In the genomic region with DNA sequence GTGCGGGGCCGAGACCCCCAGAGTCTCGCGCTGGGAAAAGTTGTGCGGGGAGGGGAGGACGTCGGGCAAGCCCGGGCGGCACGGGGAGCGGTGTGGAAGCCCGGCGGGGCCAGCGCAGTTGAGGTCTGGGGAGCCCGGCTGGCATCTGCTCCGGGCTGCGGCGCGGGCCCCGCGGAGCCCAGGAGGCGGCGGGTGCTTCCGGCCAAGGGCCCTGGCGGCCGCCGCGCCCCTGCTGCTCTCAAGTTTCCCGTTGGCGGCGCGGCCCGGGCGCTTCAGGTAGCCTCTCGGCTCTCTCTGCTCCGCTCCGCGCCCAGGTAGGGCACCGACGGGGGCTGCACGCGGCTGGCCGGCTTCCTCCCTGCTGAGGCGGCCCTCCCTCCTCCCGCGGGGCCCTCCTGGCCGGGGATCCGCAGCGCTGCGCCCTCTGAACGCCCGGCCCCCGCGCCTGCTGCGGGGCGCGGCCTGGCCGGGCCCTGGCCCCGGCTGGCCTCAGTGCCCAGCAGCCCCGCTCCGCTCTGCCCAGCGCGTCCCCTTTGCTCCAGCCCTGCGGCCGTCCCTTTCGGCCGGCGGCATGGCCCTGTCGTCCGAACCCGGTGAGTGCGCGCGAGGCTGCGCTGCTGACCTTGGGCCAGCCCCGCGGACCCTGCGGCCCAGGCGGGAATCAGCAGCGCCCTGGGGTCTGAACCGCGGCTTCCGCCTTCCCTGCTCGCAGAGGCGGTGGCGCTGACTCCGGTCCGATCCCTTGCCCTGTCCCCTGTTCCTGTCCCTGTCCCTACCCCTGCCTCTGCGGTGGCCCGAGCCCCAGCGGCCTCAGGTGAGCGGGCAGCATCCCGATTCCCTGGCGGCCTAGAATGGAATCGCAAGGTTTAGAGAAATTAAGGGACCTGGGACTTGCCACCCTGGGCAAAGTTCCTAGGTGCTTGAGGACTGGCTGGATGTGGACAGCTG, we compare ENCODE assay signal across 8 cellular contexts. TPM values are rescaled to one million over a fixed set of nuclear protein-coding genes. Genes with fewer than 3 reads are reported as not detected.
DNase-seq lines count a peak whose midpoint lies in the region; ATAC-seq, FAIRE-seq and TF ChIP-seq lines count a peak whose summit lies in the region.

No MANE protein-coding gene starts in this region.

- peak overlapping the region; percentile 68 for H3K18ac ChIP-seq in H1 (ENCODE audit: extremely low read depth, low read length)

- peak; percentile 39 to 59; a peak in 3 of 4 replicates for TF ChIP-seq RAD21 in H1 (IDR thresholded peaks at IDR 0.05 in 1 of 2, conservative IDR thresholded peaks at IDR 0.05 in 1 of 2; ENCODE audit: low read depth in 2 of 2, low read length in 2 of 2)

- FAIRE-seq in H1 (lab: Jason Lieb, UNC): no peak

- TF ChIP-seq POLR2A in H1 (IDR thresholded peaks at IDR 0.05; ENCODE audit: control extremely low read depth in 1 of 2, low read depth in 2 of 2, low read length in 2 of 2): no peak; a peak in 1 of 3 replicates

- no peak overlapping the region for H2BK120ac ChIP-seq in H1 (replicated peaks; ENCODE audit: low read depth, low read length)

- H2AFZ ChIP-seq in Loucy (ENCODE audit: low read length) (no peak overlapping the region), H1 (ENCODE audit: low read length) (peak overlapping the region; percentile 85)

- H3K4me1 ChIP-seq in Loucy (ENCODE audit: insufficient read depth, low read length, poor library complexity, severe bottlenecking): peaks cover 73% of the 10 kb centered on the region
- H3K4me1 ChIP-seq in H1 (replicated peaks in 1 of 4; ENCODE audit: control insufficient read depth in 3 of 4, insufficient read depth in 4 of 4, low read length in 3 of 4): peaks cover 1 to 10% (median 5%) of the 10 kb centered on the region in 4 experiments
- H3K4me1 ChIP-seq in subcutaneous abdominal adipose tissue (ENCODE audit: control insufficient read depth in 5 of 5, insufficient read depth in 5 of 5, low read length in 5 of 5): peaks cover 3 to 26% (median 18%) of the 10 kb centered on the region in 5 donors

- H3K27me3 ChIP-seq in Loucy (ENCODE audit: insufficient read depth, low read length, poor library complexity, severe bottlenecking) (no peaks in the 10 kb centered on the region), H1 (replicated peaks in 1 of 4; ENCODE audit: control insufficient read depth in 3 of 4, extremely low read depth in 1 of 4, insufficient read depth in 3 of 4, low read length in 3 of 4) (peaks cover 0 to 27% (median 18%) of the 10 kb centered on the region in 4 experiments; a peak in 6 of 7 replicates), subcutaneous abdominal adipose tissue (ENCODE audit: control insufficient read depth in 5 of 5, insufficient read depth in 4 of 5, low read length in 5 of 5) (peaks cover 0 to 3% (median 0%) of the 10 kb centered on the region in 5 donors)

- no peak overlapping the region for H3K23ac ChIP-seq in H1 (ENCODE audit: insufficient read length)

- H2BK12ac ChIP-seq in H1 (ENCODE audit: low read depth, low read length): 0 out of 2 replicates have a peak overlapping the region, but pooled peaks have one; percentile 71

- ATAC-seq in activated CD8-positive, alpha-beta T cell treated with anti-CD3 and anti-CD28 coated beads, Interleukin-2, amount 10 ng/mL, durations not matched to agents 7 days and 5 days: peak; percentile 89

- peak overlapping the region; percentile 83 for H4K8ac ChIP-seq in H1 (ENCODE audit: extremely low read depth, insufficient read depth, low read length)

- H3K36me3 Mint-ChIP-seq in activated CD8-positive, alpha-beta T cell treated with anti-CD3 and anti-CD28 coated beads, Interleukin-2, amount 10 ng/mL, durations not matched to agents 7 days and 5 days (ENCODE audit: low read depth): no peaks in the 10 kb centered on the region
- H3K36me3 Mint-ChIP-seq in mesothelial cell of epicardium: no peaks in the 10 kb centered on the region

- peaks cover 13% of the 10 kb centered on the region; the same call in 1 of the 2 replicates for H3K79me2 ChIP-seq in Loucy (ENCODE audit: insufficient read depth, low read length)
- no peaks in the 10 kb centered on the region for H3K79me2 ChIP-seq in H1 (ENCODE audit: control insufficient read depth in 1 of 2, insufficient read depth in 2 of 2, low read length in 2 of 2)

- H3K4me3 ChIP-seq in GM08714 (ENCODE audit: low read length) (peak overlapping the region; percentile 36; the same call in 1 of the 2 replicates), Loucy (ENCODE audit: low read length, poor library complexity, severe bottlenecking) (peak overlapping the region; percentile 61), H1 (ENCODE audit: extremely low read depth in 1 of 4, insufficient read depth in 2 of 4, low read depth in 3 of 4, low read length in 4 of 4) (peak overlapping the region; percentile 32 to 74 (median 62)), subcutaneous abdominal adipose tissue (ENCODE audit: low read depth in 1 of 5, low read length in 5 of 5) (peak overlapping the region; percentile 50 to 73 (median 55))

- no peak overlapping the region for H4K91ac ChIP-seq in H1 (replicated peaks; ENCODE audit: insufficient read length, low read length)

- H3K27ac ChIP-seq in H1 (ENCODE audit: low read depth, low read length): no peak overlapping the region; the same call in 1 of the 2 replicates
- no peak overlapping the region for H3K27ac ChIP-seq in subcutaneous abdominal adipose tissue (ENCODE audit: low read depth, low read length)

- no peaks in the 10 kb centered on the region for H4K20me1 ChIP-seq in Loucy (ENCODE audit: insufficient read depth, low read length, poor library complexity, severe bottlenecking)
- H4K20me1 ChIP-seq in H1 (replicated peaks in 1 of 2; ENCODE audit: control insufficient read depth in 1 of 2, insufficient read depth in 2 of 2, low read length in 2 of 2): no peaks in the 10 kb centered on the region

- peak overlapping the region; percentile 62 for H3K27ac Mint-ChIP-seq in activated CD8-positive, alpha-beta T cell treated with anti-CD3 and anti-CD28 coated beads, Interleukin-2, amount 10 ng/mL, durations not matched to agents 7 days and 5 days
- H3K27ac Mint-ChIP-seq in mesothelial cell of epicardium: peak overlapping the region; percentile 54

- H2BK15ac ChIP-seq in H1 (ENCODE audit: low read length): peak overlapping the region; percentile 83; the same call in 1 of the 2 replicates

- no peak overlapping the region for H2AK5ac ChIP-seq in H1 (ENCODE audit: low read depth, low read length)

- TF ChIP-seq CTCF in Loucy (conservative IDR thresholded peaks at IDR 0.05; ENCODE audit: low read length) (no peak), H1 (IDR thresholded peaks at IDR 0.05; ENCODE audit: control extremely low read depth in 1 of 3, insufficient read depth in 1 of 3, low read depth in 1 of 3, low read length in 3 of 3) (peak; percentile 62 to 77 (median 69)), mesothelial cell of epicardium (IDR thresholded peaks at IDR 0.05; ENCODE audit: unreplicated experiment) (peak; percentile 83)

- H2BK20ac ChIP-seq in H1 (ENCODE audit: low read length): no peak overlapping the region

- H3K14ac ChIP-seq in H1 (ENCODE audit: insufficient read length): no peak overlapping the region

- H3K27me3 Mint-ChIP-seq in activated CD8-positive, alpha-beta T cell treated with anti-CD3 and anti-CD28 coated beads, Interleukin-2, amount 10 ng/mL, durations not matched to agents 7 days and 5 days (ENCODE audit: low read depth): peaks cover 36% of the 10 kb centered on the region
- H3K27me3 Mint-ChIP-seq in mesothelial cell of epicardium (ENCODE audit: low read depth): peaks cover 36% of the 10 kb centered on the region

- H4K5ac ChIP-seq in H1 (ENCODE audit: insufficient read length, low read depth, low read length): peak overlapping the region; percentile 29

- peak overlapping the region; percentile 55 for H3K4me3 Mint-ChIP-seq in activated CD8-positive, alpha-beta T cell treated with anti-CD3 and anti-CD28 coated beads, Interleukin-2, amount 10 ng/mL, durations not matched to agents 7 days and 5 days
- peak overlapping the region; percentile 82 for H3K4me3 Mint-ChIP-seq in mesothelial cell of epicardium

- H3K9me2 ChIP-seq in Loucy (replicated peaks; ENCODE audit: low read depth, low read length): no peaks in the 10 kb centered on the region

- H2BK5ac ChIP-seq in H1 (ENCODE audit: low read depth, low read length): no peak overlapping the region

- H3K4me1 Mint-ChIP-seq in activated CD8-positive, alpha-beta T cell treated with anti-CD3 and anti-CD28 coated beads, Interleukin-2, amount 10 ng/mL, durations not matched to agents 7 days and 5 days (ENCODE audit: low read depth): peaks cover 44% of the 10 kb centered on the region
- peaks cover 24% of the 10 kb centered on the region for H3K4me1 Mint-ChIP-seq in mesothelial cell of epicardium

- no peak for TF ChIP-seq EP300 in H1 (IDR thresholded peaks at IDR 0.05; ENCODE audit: borderline replicate concordance in 1 of 2, low read depth in 2 of 2, low read length in 2 of 2)

- H3K4ac ChIP-seq in H1 (replicated peaks; ENCODE audit: insufficient read length, low read depth, low read length): no peak overlapping the region

- peaks cover 11% of the 10 kb centered on the region for H3K23me2 ChIP-seq in H1 (ENCODE audit: low read depth, low read length)

- H3K9me3 Mint-ChIP-seq in activated CD8-positive, alpha-beta T cell treated with anti-CD3 and anti-CD28 coated beads, Interleukin-2, amount 10 ng/mL, durations not matched to agents 7 days and 5 days (ENCODE audit: insufficient read depth): no peaks in the 10 kb centered on the region
- no peaks in the 10 kb centered on the region for H3K9me3 Mint-ChIP-seq in mesothelial cell of epicardium

- peak overlapping the region; percentile 65 for H3K9ac ChIP-seq in Loucy (ENCODE audit: low read depth, low read length, poor library complexity, severe bottlenecking)
- peak overlapping the region in 3 of 4 experiments; percentile 43 to 76 (median 61); a peak in 5 of 7 replicates for H3K9ac ChIP-seq in H1 (replicated peaks in 1 of 4; ENCODE audit: extremely low read depth in 1 of 4, low read depth in 3 of 4, low read length in 3 of 4)
- peak overlapping the region in 4 of 5 donors; percentile 59 to 66 (median 60) for H3K9ac ChIP-seq in subcutaneous abdominal adipose tissue (ENCODE audit: low read length in 5 of 5)

- no peaks in the 10 kb centered on the region for H3K36me3 ChIP-seq in Loucy (ENCODE audit: insufficient read depth, low read length)
- H3K36me3 ChIP-seq in H1 (ENCODE audit: control insufficient read depth in 2 of 4, insufficient read depth in 4 of 4, low read length in 3 of 4): no peaks in the 10 kb centered on the region
- H3K36me3 ChIP-seq in subcutaneous abdominal adipose tissue (ENCODE audit: control insufficient read depth in 5 of 5, insufficient read depth in 5 of 5, low read length in 5 of 5): no peaks in the 10 kb centered on the region

- no peaks in the 10 kb centered on the region for H3K79me1 ChIP-seq in H1 (ENCODE audit: low read depth, low read length)

- DNase-seq in activated CD8-positive, alpha-beta T cell treated with anti-CD3 and anti-CD28 coated beads, Interleukin-2, amount 10 ng/mL, durations not matched to agents 7 days and 5 days: peak; percentile 57
- peak; percentile 49 to 88 for DNase-seq in H1 (ENCODE audit: low read depth in 1 of 2, low spot score in 2 of 2)
- DNase-seq in mesothelial cell of epicardium (ENCODE audit: low spot score in 2 of 2, unreplicated experiment in 2 of 2): peak in 1 of 2 experiments; percentile 73
- DNase-seq in NCI-H1436 (lab: John Stamatoyannopoulos, UW): no peak
- DNase-seq in SKM-1 treated with dmso at 0.1 percent for 144 hours (lab: John Stamatoyannopoulos, UW; ENCODE audit: unreplicated experiment): no peak

- CTCF ChIA-PET in activated CD8-positive, alpha-beta T cell treated with anti-CD3 and anti-CD28 coated beads, Interleukin-2, amount 10 ng/mL, durations not matched to agents 7 days and 5 days (lab: Charles Lee): interaction anchor here (1.3 to 6.1 kb wide), 3 partner anchors 9 to 91 kb away, joined by 9 to 59 read pairs (median 13); a partner anchor contains a TSS
- CTCF ChIA-PET in H1 (lab: Charles Lee; ENCODE audit: partially characterized antibody): interaction anchor here (0.7 to 1.9 kb wide), 23 partner anchors 9 to 481 kb away, joined by 3 to 8 read pairs (median 4); no protein-coding TSS in a partner anchor

- H3K56ac ChIP-seq in H1 (replicated peaks; ENCODE audit: insufficient read length, low read depth, low read length): no peak overlapping the region

- H3K4me2 ChIP-seq in Loucy (ENCODE audit: low read depth, low read length, poor library complexity, severe bottlenecking): peak overlapping the region; percentile 72
- H3K4me2 ChIP-seq in H1 (ENCODE audit: insufficient read depth in 1 of 2, low read depth in 2 of 2, low read length in 2 of 2): peak overlapping the region; percentile 56 to 98

- POLR2A ChIA-PET in activated CD8-positive, alpha-beta T cell treated with anti-CD3 and anti-CD28 coated beads, Interleukin-2, amount 10 ng/mL, durations not matched to agents 7 days and 5 days (lab: Charles Lee): interaction anchor here (1.3 kb wide), 1 partner anchor 37 kb away, joined by 5 read pairs; no protein-coding TSS in a partner anchor
- POLR2A ChIA-PET in H1 (lab: Charles Lee; ENCODE audit: partially characterized antibody): interaction anchor here (0.8 to 1.2 kb wide), 4 partner anchors 10 to 90 kb away, joined by 3 to 4 read pairs (median 4); a partner anchor contains a TSS

- H3K9me3 ChIP-seq in Loucy (ENCODE audit: insufficient read depth, low read depth, low read length) (no peaks in the 10 kb centered on the region), H1 (ENCODE audit: insufficient read depth in 2 of 2, low read depth in 1 of 2, low read length in 1 of 2) (no peaks in the 10 kb centered on the region), subcutaneous abdominal adipose tissue (ENCODE audit: control insufficient read depth in 5 of 5, low read length in 5 of 5) (no peaks in the 10 kb centered on the region)

- H3F3A ChIP-seq in Loucy (ENCODE audit: low read depth): 0 out of 2 replicates have a peak, but pooled peaks cover 3% of the 10 kb centered on the region

- 2% methylated on average over 64 of the region's 95 CpGs; no CpG with 5 or more reads in 1 of the 2 experiments for WGBS in H1 (ENCODE audit: extremely low coverage in 1 of 2, insufficient coverage in 1 of 2, insufficient read length in 1 of 2, insufficient replicate concordance in 2 of 2, low coverage in 1 of 2, low lambda C conversion rate in 2 of 2, missing lambda C conversion rate in 1 of 2), 2 experiments

RNA-seq across cellular contexts. Expression of a gene that starts 4.3 kb away (rescaled TPM):
- 10 to 100 TPM; 11.9 to 12.3 TPM for total RNA-seq in activated CD8-positive, alpha-beta T cell treated with anti-CD3 and anti-CD28 coated beads, Interleukin-2, amount 10 ng/mL, durations not matched to agents 7 days and 5 days
- total RNA-seq in H1 (2021; fragmentation: NEBNext Ultra II Directional; extraction: Animal tissue kit (Norgen Biotek cat#: 25700)): 5.2 and 6.3 TPM in 2 replicates
- polyA plus RNA-seq in H1 (2011; rRNA removed): 4.0 and 10.9 TPM in 2 replicates
- polyA plus RNA-seq in H1 (2011; cell fraction: cytosol; rRNA removed): 3.2 TPM
- 12.0 TPM for polyA plus RNA-seq in H1 (2011; cell fraction: nucleus; rRNA removed)
- 2.7 to 4.5 TPM (median 3.3 TPM) in 4 replicates for polyA plus RNA-seq in H1 (2012, experiment 1 of 2)
- polyA plus RNA-seq in H1 (2012, experiment 2 of 2): 1.6 TPM
- polyA plus RNA-seq in H1 (2013, experiment 1 of 2): 2.7 TPM
- 2.3 TPM for polyA plus RNA-seq in H1 (2013, experiment 2 of 2)
- 7.4 and 11.1 TPM in 2 replicates for polyA minus RNA-seq in H1 (2011; rRNA and poly(A)+ RNA removed)
- 2.5 TPM for polyA minus RNA-seq in H1 (2011; cell fraction: cytosol; rRNA and poly(A)+ RNA removed)
- 38.5 TPM for polyA minus RNA-seq in H1 (2011; cell fraction: nucleus; rRNA and poly(A)+ RNA removed)
- 6.8 to 7.5 TPM (median 7.5 TPM) in 3 replicates for total RNA-seq in mesothelial cell of epicardium

Comparison
In these comparisons a context has a peak if more than half of its experiments do, and no peak if none do; other contexts are left out.
1. DNase-seq: peak in activated CD8-positive, alpha-beta T cell treated with anti-CD3 and anti-CD28 coated beads, Interleukin-2, amount 10 ng/mL, durations not matched to agents 7 days and 5 days (single experiment) and H1 (2 of 2); none in NCI-H1436 (single experiment) and SKM-1 treated with dmso at 0.1 percent for 144 hours (single experiment).
2. Peak in every context shown above with its lines, with median percentiles within 50 percentile points of each other: H3K4me3 ChIP-seq and H3K9ac ChIP-seq.